In genomic region chr9:178136-178825, GRCh38 we compare ENCODE assay signal across 8 cellular contexts. TPM values are rescaled to one million over a fixed set of nuclear protein-coding genes. Genes with fewer than 3 reads are reported as not detected.
DNase-seq lines count a peak whose midpoint lies in the region; ATAC-seq and TF ChIP-seq lines count a peak whose summit lies in the region.
"Not testable (repeated sequence)": the region's sequence is repeated elsewhere in the genome, so short reads cannot be mapped to it uniquely, and the experiment has no call there.

No MANE protein-coding gene starts in this region.

- CTCF ChIA-PET in AG04449 (lab: Yijun Ruan, JAX); PC-9 (lab: Charles Lee): not testable (repeated sequence)

- not testable (repeated sequence) for H3K36me3 Mint-ChIP-seq in GM23338 (ENCODE audit: low read depth); memory B cell

- POLR2A ChIA-PET in AG04449 (lab: Yijun Ruan, JAX); PC-9 (lab: Charles Lee; ENCODE audit: unreplicated experiment): not testable (repeated sequence)

- TF ChIP-seq POLR2A in body of pancreas (IDR thresholded peaks at IDR 0.05), result not testable (repeated sequence)

- not testable (repeated sequence) for H3K27ac ChIP-seq in GM23338 (ENCODE audit: low read depth); fibroblast of lung (ENCODE audit: insufficient read depth, low read length)
- H3K27ac ChIP-seq in PC-9 (0 out of 2 replicates have a peak overlapping the region, but pooled peaks have one; percentile 39), body of pancreas (peak overlapping the region in 3 of 4 donors; percentile 46 to 73 (median 65)), skin epidermis (peak overlapping the region in 6 of 21 experiments; percentile 25 to 77 (median 58))

- not testable (repeated sequence) for TF ChIP-seq CTCF in AG04449 (IDR thresholded peaks at IDR 0.05; ENCODE audit: insufficient read depth, low read length, missing control alignments); GM23338 (conservative IDR thresholded peaks at IDR 0.05; ENCODE audit: low read depth in 2 of 2); PC-9 (conservative IDR thresholded peaks at IDR 0.05); body of pancreas (IDR thresholded peaks at IDR 0.05); fibroblast of lung (conservative IDR thresholded peaks at IDR 0.05 in 1 of 2, IDR thresholded peaks at IDR 0.05 in 1 of 2; ENCODE audit: low read depth in 1 of 2, low read length in 2 of 2)

- DNase-seq in AG04449 (ENCODE audit: low read depth, low spot score); PC-9; memory B cell (ENCODE audit: low spot score in 2 of 2): not testable (repeated sequence)
- DNase-seq in GM23338 (ENCODE audit: low spot score), result peak; percentile 13
- DNase-seq in activated CD4-positive, alpha-beta T cell treated with anti-CD3 and anti-CD28 coated beads, Interleukin-2, amount 50 U/mL, for 48 hours, result peak; percentile 8 to 11
- DNase-seq in body of pancreas, result peak; percentile 13 to 37 (median 24)
- peak in 1 of 2 donors; percentile 0 for DNase-seq in fibroblast of lung (ENCODE audit: low read depth in 2 of 2)

- not testable (repeated sequence) for H4K20me1 ChIP-seq in GM23338 (replicated peaks; ENCODE audit: insufficient read depth); PC-9 (ENCODE audit: insufficient read depth); fibroblast of lung (ENCODE audit: control insufficient read depth, extremely low read depth, insufficient read depth, low read length)

- intact Hi-C loops in PC-9 (cut with micrococcal nuclease; ENCODE audit: unreplicated experiment); body of pancreas (cut with DNase I): not testable (repeated sequence)

- not testable (repeated sequence) for H3K9me2 ChIP-seq in GM23338 (ENCODE audit: insufficient read depth); PC-9 (ENCODE audit: insufficient read depth)

- not testable (repeated sequence) for H3K4me1 ChIP-seq in GM23338 (ENCODE audit: insufficient read depth); PC-9 (replicated peaks; ENCODE audit: insufficient read depth); body of pancreas; fibroblast of lung (ENCODE audit: control insufficient read depth, extremely low read depth, insufficient read depth, low read length)

- H3K4me2 ChIP-seq in GM23338 (peak overlapping the region; percentile 80), PC-9 (peak overlapping the region; percentile 73)
- H3K4me2 ChIP-seq in fibroblast of lung (ENCODE audit: extremely low read depth, insufficient read depth, low read length), result not testable (repeated sequence)

- not testable (repeated sequence) for BruUV-seq in PC-9 (replicated peaks; lab: Mats Ljungman, UMichigan)

- H3K36me3 ChIP-seq in GM23338 (ENCODE audit: insufficient read depth); PC-9 (ENCODE audit: low read depth); body of pancreas (replicated peaks in 1 of 2; ENCODE audit: insufficient read depth in 1 of 2, low read depth in 2 of 2); fibroblast of lung (ENCODE audit: control insufficient read depth, insufficient read depth, low read length): not testable (repeated sequence)

- H3K27me3 Mint-ChIP-seq in GM23338 (ENCODE audit: insufficient read depth, low read depth, poor library complexity); memory B cell: not testable (repeated sequence)

- peak overlapping the region; percentile 7 for H3K9ac ChIP-seq in fibroblast of lung (ENCODE audit: insufficient read depth, low read length)

- H3K9me3 Mint-ChIP-seq in GM23338, memory B cell: not testable (repeated sequence)

- H2AFZ ChIP-seq in GM23338; PC-9; fibroblast of lung (ENCODE audit: low read length): not testable (repeated sequence)

- H3K4me1 Mint-ChIP-seq in GM23338, memory B cell: not testable (repeated sequence)

- not testable (repeated sequence) for H3K27me3 ChIP-seq in GM23338 (ENCODE audit: insufficient read depth); PC-9 (ENCODE audit: insufficient read depth, low read depth); body of pancreas; fibroblast of lung (ENCODE audit: control insufficient read depth, insufficient read depth, low read length)

- H3K9me3 ChIP-seq in PC-9 (ENCODE audit: insufficient read depth, low read depth); body of pancreas; fibroblast of lung (ENCODE audit: control insufficient read depth, insufficient read depth, low read depth, low read length): not testable (repeated sequence)

- peak overlapping the region; percentile 54 for H3K4me3 ChIP-seq in AG04449 (ENCODE audit: low read depth, low read length)
- H3K4me3 ChIP-seq in GM23338, result peak overlapping the region; percentile 61
- H3K4me3 ChIP-seq in PC-9, result peak overlapping the region; percentile 49; the same call in 1 of the 2 replicates
- H3K4me3 ChIP-seq in body of pancreas, result not testable (repeated sequence)
- peak overlapping the region in 3 of 4 experiments; percentile 21 to 52 (median 51) for H3K4me3 ChIP-seq in fibroblast of lung (replicated peaks in 1 of 4; ENCODE audit: control extremely low read depth in 1 of 4, insufficient read depth in 1 of 4, low read depth in 3 of 4, low read length in 4 of 4)
- peak overlapping the region in 6 of 7 experiments; percentile 13 to 37 (median 23) for H3K4me3 ChIP-seq in skin epidermis

- WGBS in body of pancreas, 2 donors, result 2 to 4% methylated on average over 16 to 17 of the region's 23 CpGs

- H3K27ac Mint-ChIP-seq in GM23338 (peak overlapping the region; percentile 93), memory B cell (peak overlapping the region; percentile 90)

- peak overlapping the region; percentile 89 for H3K4me3 Mint-ChIP-seq in GM23338
- H3K4me3 Mint-ChIP-seq in memory B cell, result peak overlapping the region; percentile 81

- ATAC-seq in GM23338; body of pancreas; memory B cell (ENCODE audit: low read depth): not testable (repeated sequence)

- H3F3A ChIP-seq in GM23338 (replicated peaks; ENCODE audit: low read depth); PC-9 (ENCODE audit: insufficient read depth, low read depth): not testable (repeated sequence)

- not testable (repeated sequence) for H3K79me2 ChIP-seq in GM23338 (replicated peaks; ENCODE audit: insufficient read depth); PC-9 (ENCODE audit: low read depth); fibroblast of lung (ENCODE audit: control insufficient read depth, insufficient read depth, low read length)

RNA-seq across cellular contexts. Expression of gene ZNG1A, which starts 0.6 kb away (rescaled TPM):
- total RNA-seq in GM23338 (2014; rRNA removed; shearing (Covaris generic)), result 65.5 and 70.3 TPM in 2 replicates
- 167 and 180 TPM in 2 replicates for polyA plus RNA-seq in GM23338 (2016; fragmentation: Nextera tagmentation; extraction: Ambion mirVana)
- total RNA-seq in PC-9 (2021), result 16.7 and 19.5 TPM in 2 replicates
- total RNA-seq in body of pancreas, result 10 to 100 TPM; 33.7 to 64.6 TPM
- 17.7 and 23.4 TPM in 2 replicates for total RNA-seq in fibroblast of lung
- polyA plus RNA-seq in fibroblast of lung, result 25.6 and 32.3 TPM in 2 replicates
- 23.4 and 23.8 TPM in 2 replicates for polyA plus RNA-seq in fibroblast of lung (2012)
- 1.1 and 1.5 TPM in 2 replicates for polyA minus RNA-seq in fibroblast of lung (ENCODE audit: low replicate concordance)

RNA-seq across cellular contexts. Expression of gene DOCK8, which starts 36.4 kb away (rescaled TPM):
- total RNA-seq in GM23338 (2014; rRNA removed; shearing (Covaris generic)), result 0.50 and 0.94 TPM in 2 replicates
- polyA plus RNA-seq in GM23338 (2016; fragmentation: Nextera tagmentation; extraction: Ambion mirVana), result 1.2 and 2.6 TPM in 2 replicates
- 7.5 and 8.1 TPM in 2 replicates for total RNA-seq in PC-9 (2021)
- 10 to 100 TPM in 1 of 2 donors, 1 to 10 TPM in 1; 5.9 to 10.9 TPM for total RNA-seq in body of pancreas
- under 0.01 TPM in 2 replicates for total RNA-seq in fibroblast of lung
- polyA plus RNA-seq in fibroblast of lung, result 0.08 TPM in 1 of 2 replicates, not detected in the other
- 0.10 TPM in 1 of 2 replicates, not detected in the other for polyA plus RNA-seq in fibroblast of lung (2012)
- 3.1 TPM in 1 of 2 replicates, not detected in the other for polyA minus RNA-seq in fibroblast of lung (ENCODE audit: low replicate concordance)
